Comparison of ENCODE assay signal across 8 cellular contexts in genomic region chr1:37561794-37562132, GRCh38. TPM values are rescaled to one million over a fixed set of nuclear protein-coding genes. Genes with fewer than 3 reads are reported as not detected.
A peak's percentile ranks its signal among the peaks of the same experiment; 100 is the strongest.
DNase-seq lines count a peak whose midpoint lies in the region; ATAC-seq and TF ChIP-seq lines count a peak whose summit lies in the region.

No MANE protein-coding gene starts in this region.

- peaks cover 5% of the 10 kb centered on the region for H3F3A ChIP-seq in DOHH2 (ENCODE audit: control insufficient read depth, insufficient read depth)

- TF ChIP-seq CTCF in DOHH2 (IDR thresholded peaks at IDR 0.05; ENCODE audit: low read depth, low read length, poor library complexity, severe bottlenecking) = peak; percentile 84
- TF ChIP-seq CTCF in fibroblast of the aortic adventitia (IDR thresholded peaks at IDR 0.05; ENCODE audit: insufficient read depth, low read length) = peak; percentile 57

- H3K27ac ChIP-seq in DOHH2 (ENCODE audit: low read depth, low read length) = no peak overlapping the region

- no peak overlapping the region for H3K4me2 ChIP-seq in DOHH2 (ENCODE audit: low read length)

- no peaks in the 10 kb centered on the region for H3K27me3 ChIP-seq in DOHH2 (ENCODE audit: control insufficient read depth, low read length)

- peak overlapping the region; percentile 57 for H3K27ac Mint-ChIP-seq in stimulated activated effector memory CD8-positive, alpha-beta T cell treated with anti-CD3 and anti-CD28 coated beads, Interleukin-12 subunit alpha, Interleukin-12 subunit beta, amount 100 ng/mL, for 72 hours

- no peaks in the 10 kb centered on the region for H3K4me1 ChIP-seq in DOHH2 (ENCODE audit: control insufficient read depth, low read length)

- H3K9me3 Mint-ChIP-seq in stimulated activated effector memory CD8-positive, alpha-beta T cell treated with anti-CD3 and anti-CD28 coated beads, Interleukin-12 subunit alpha, Interleukin-12 subunit beta, amount 100 ng/mL, for 72 hours = no peaks in the 10 kb centered on the region

- TF ChIP-seq EP300 in Ishikawa (IDR thresholded peaks at IDR 0.05; ENCODE audit: borderline replicate concordance) = no peak

- DNase-seq in activated CD4-positive, alpha-beta T cell treated with anti-CD3 and anti-CD28 coated beads, Interleukin-2, amount 50 U/mL, for 1 hour = peak; percentile 8
- peak; percentile 35 for DNase-seq in fibroblast of the aortic adventitia (ENCODE audit: low read depth)
- DNase-seq in stimulated activated effector memory CD8-positive, alpha-beta T cell treated with anti-CD3 and anti-CD28 coated beads, Interleukin-12 subunit alpha, Interleukin-12 subunit beta, amount 100 ng/mL, for 72 hours (ENCODE audit: low spot score in 2 of 2) = peak in 1 of 2 donors; percentile 68
- DNase-seq in kidney glomerular epithelial cell (lab: John Stamatoyannopoulos, UW) = no peak
- DNase-seq in DMS153 (lab: John Stamatoyannopoulos, UW) = no peak
- no peak for DNase-seq in NCI-H1436 (lab: John Stamatoyannopoulos, UW)

- no peaks in the 10 kb centered on the region for H3K9me2 ChIP-seq in DOHH2 (replicated peaks; ENCODE audit: control insufficient read depth, low read length)

- ATAC-seq in stimulated activated effector memory CD8-positive, alpha-beta T cell treated with anti-CD3 and anti-CD28 coated beads, Interleukin-12 subunit alpha, Interleukin-12 subunit beta, amount 100 ng/mL, for 72 hours = peak; percentile 70

- no peak overlapping the region for H3K4me3 Mint-ChIP-seq in stimulated activated effector memory CD8-positive, alpha-beta T cell treated with anti-CD3 and anti-CD28 coated beads, Interleukin-12 subunit alpha, Interleukin-12 subunit beta, amount 100 ng/mL, for 72 hours

- no peaks in the 10 kb centered on the region for H3K79me2 ChIP-seq in DOHH2 (ENCODE audit: control insufficient read depth, low read length)

- H3K9me3 ChIP-seq in DOHH2 (ENCODE audit: control insufficient read depth, insufficient read depth, low read length) = no peaks in the 10 kb centered on the region

- TF ChIP-seq RAD21 in Ishikawa (IDR thresholded peaks at IDR 0.05; ENCODE audit: low read depth) = peak; percentile 46

- peaks cover 34% of the 10 kb centered on the region for H3K36me3 ChIP-seq in DOHH2 (ENCODE audit: control insufficient read depth, low read length)

- H3K4me1 Mint-ChIP-seq in stimulated activated effector memory CD8-positive, alpha-beta T cell treated with anti-CD3 and anti-CD28 coated beads, Interleukin-12 subunit alpha, Interleukin-12 subunit beta, amount 100 ng/mL, for 72 hours = no peaks in the 10 kb centered on the region

- peaks cover 26% of the 10 kb centered on the region for H3K36me3 Mint-ChIP-seq in stimulated activated effector memory CD8-positive, alpha-beta T cell treated with anti-CD3 and anti-CD28 coated beads, Interleukin-12 subunit alpha, Interleukin-12 subunit beta, amount 100 ng/mL, for 72 hours

- H3K4me3 ChIP-seq in DOHH2 (ENCODE audit: low read length) (no peak overlapping the region), fibroblast of the aortic adventitia (ENCODE audit: low read depth, low read length) (no peak overlapping the region)

- no peaks in the 10 kb centered on the region for H4K20me1 ChIP-seq in DOHH2 (ENCODE audit: control insufficient read depth, insufficient read depth, low read depth, low read length)

TF ChIP-seq in Ishikawa, 13 proteins besides CTCF, POLR2A, EP300 and RAD21:
- no peak for TF ChIP-seq YY1 (IDR thresholded peaks at IDR 0.05; ENCODE audit: low read depth)
- TF ChIP-seq TCF12 (IDR thresholded peaks at IDR 0.05; ENCODE audit: low read depth) = no peak
- no peak for TF ChIP-seq ZBTB7A (IDR thresholded peaks at IDR 0.05; ENCODE audit: low read depth)
- TF ChIP-seq EGR1 (IDR thresholded peaks at IDR 0.05) = no peak
- no peak for TF ChIP-seq USF1 (IDR thresholded peaks at IDR 0.05)
- TF ChIP-seq CREB1 (IDR thresholded peaks at IDR 0.05; ENCODE audit: low read depth) = no peak
- no peak for TF ChIP-seq FOXM1 (IDR thresholded peaks at IDR 0.05; ENCODE audit: borderline replicate concordance, low read depth)
- no peak for TF ChIP-seq TEAD4 (IDR thresholded peaks at IDR 0.05)
- no peak for TF ChIP-seq TAF1 (IDR thresholded peaks at IDR 0.05; ENCODE audit: low read depth)
- TF ChIP-seq NFIC (IDR thresholded peaks at IDR 0.05) = no peak

RNA-seq across cellular contexts. Expression of gene DNALI1, which starts 5.0 kb away (rescaled TPM):
- 7.4 and 13.7 TPM in 2 replicates for total RNA-seq in fibroblast of the aortic adventitia (ENCODE audit: low replicate concordance)

RNA-seq across cellular contexts. Expression of gene SNIP1, which starts 7.7 kb away (rescaled TPM):
- total RNA-seq in fibroblast of the aortic adventitia (ENCODE audit: low replicate concordance) = 12.9 and 23.5 TPM in 2 replicates

RNA-seq across cellular contexts. Expression of gene GNL2, which starts 34.0 kb away (rescaled TPM):
- 72.7 and 75.5 TPM in 2 replicates for total RNA-seq in fibroblast of the aortic adventitia (ENCODE audit: low replicate concordance)

RNA-seq across cellular contexts. Expression of gene MEAF6, which starts 47.2 kb away (rescaled TPM):
- 17.6 and 84.5 TPM in 2 replicates for total RNA-seq in fibroblast of the aortic adventitia (ENCODE audit: low replicate concordance)

Comparison
In these comparisons a context has a peak if more than half of its experiments do, and no peak if none do; other contexts are left out.
1. DNase-seq: peak in activated CD4-positive, alpha-beta T cell treated with anti-CD3 and anti-CD28 coated beads, Interleukin-2, amount 50 U/mL, for 1 hour (single experiment) and fibroblast of the aortic adventitia (single experiment); none in kidney glomerular epithelial cell (single experiment), DMS153 (single experiment) and NCI-H1436 (single experiment).